Comparison of ENCODE assay signal across 36 cellular contexts in the genomic region with DNA sequence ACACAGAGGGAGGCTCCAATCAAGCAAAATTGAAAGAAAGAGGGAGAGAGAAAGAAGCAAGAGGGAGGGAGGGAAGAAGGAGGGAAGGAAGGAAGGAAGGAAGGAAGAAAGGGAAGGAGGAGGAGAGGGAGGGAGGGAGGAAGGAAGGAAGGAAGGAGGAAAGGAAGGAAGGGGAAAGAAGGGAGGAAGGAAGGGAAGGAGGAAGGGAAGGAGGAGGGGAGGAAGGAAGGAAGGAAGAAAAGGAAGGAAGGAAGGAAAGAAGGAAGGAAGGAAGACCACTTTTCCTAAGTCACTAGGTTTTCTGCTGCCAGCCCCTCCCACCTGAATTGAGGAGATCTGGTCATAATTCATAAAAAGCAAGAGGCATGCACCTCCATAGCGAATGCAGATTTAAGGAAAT.
"Had no signal": no experiment of that assay in that cellular context is flagged by ENCODE, and none has a peak within 500 bp of the region (broad histone marks: within the 10 kb centered on the region; RNA-seq: fewer than 3 reads in every experiment).

No MANE protein-coding gene starts in this region.

- H3K36me3 ChIP-seq: MG63 had no signal

- H3K4me3 ChIP-seq: MG63 had no signal

- H3K9me3 ChIP-seq: MG63 had no signal

- H3K27me3 ChIP-seq: MG63 had no signal

- DNase-seq: Karpas-422, Kasumi-1, MG63, MM.1S, MV-4-11, NCI-H1048, NCI-H1092, NCI-H1092 treated with DMSO at 0.1 percent for 48 hours, NCI-H1105, NCI-H1105 treated with DMSO at 0.1 percent for 48 hours, NCI-H1417, NCI-H1417 treated with DMSO at 0.1 percent for 48 hours, NCI-H1436, NCI-H1436 treated with DMSO at 0.1 percent for 48 hours, NCI-H146, NCI-H1694, NCI-H1694 treated with DMSO at 0.1 percent for 48 hours, NCI-H187, NCI-H187 treated with DMSO at 0.1 percent for 48 hours, NCI-H1930, NCI-H2029, NCI-H2029 treated with DMSO at 0.1 percent for 48 hours, NCI-H2081, NCI-H2081 treated with DMSO at 0.1 percent for 48 hours, NCI-H2107, NCI-H2171, NCI-H2171 treated with DMSO at 0.1 percent for 48 hours, NCI-H2227 treated with DMSO at 0.1 percent for 48 hours, NCI-H226, NCI-H345, NCI-H446, NCI-H446 treated with DMSO at 0.1 percent for 48 hours, NCI-H510A, NCI-H510A treated with DMSO at 0.1 percent for 48 hours, NCI-H524, NCI-H524 treated with DMSO at 0.1 percent for 48 hours had no signal
